8 cellular contexts compared by ENCODE assay signal in genomic region chr1:2046225-2046917, GRCh38. TPM values are rescaled to one million over a fixed set of nuclear protein-coding genes. Genes with fewer than 3 reads are reported as not detected.
DNase-seq lines count a peak whose midpoint lies in the region; ATAC-seq and TF ChIP-seq lines count a peak whose summit lies in the region.

No MANE protein-coding gene starts in this region.

- ATAC-seq in natural killer cell, result no peak
- no peak for ATAC-seq in natural killer cell treated with Interleukin-12 subunit alpha and Interleukin-12 subunit beta and Interleukin-15 and Interleukin-18, amount 100 ng/mL, for 72 hours
- ATAC-seq in activated naive CD8-positive, alpha-beta T cell treated with anti-CD3 and anti-CD28 coated beads, Interleukin-2, amount 10 ng/mL, durations not matched to agents 7 days and 5 days (ENCODE audit: low read depth), result no peak

- H3K27ac Mint-ChIP-seq in natural killer cell, result no peak overlapping the region
- H3K27ac Mint-ChIP-seq in natural killer cell treated with Interleukin-12 subunit alpha and Interleukin-12 subunit beta and Interleukin-15 and Interleukin-18, amount 100 ng/mL, for 72 hours, result no peak overlapping the region
- no peak overlapping the region for H3K27ac Mint-ChIP-seq in activated naive CD8-positive, alpha-beta T cell treated with anti-CD3 and anti-CD28 coated beads, Interleukin-2, amount 10 ng/mL, durations not matched to agents 7 days and 5 days

- H3K9me3 Mint-ChIP-seq in natural killer cell, result no peaks in the 10 kb centered on the region
- no peaks in the 10 kb centered on the region for H3K9me3 Mint-ChIP-seq in natural killer cell treated with Interleukin-12 subunit alpha and Interleukin-12 subunit beta and Interleukin-15 and Interleukin-18, amount 100 ng/mL, for 72 hours
- no peaks in the 10 kb centered on the region for H3K9me3 Mint-ChIP-seq in activated naive CD8-positive, alpha-beta T cell treated with anti-CD3 and anti-CD28 coated beads, Interleukin-2, amount 10 ng/mL, durations not matched to agents 7 days and 5 days

- peaks cover 5 to 25% of the 10 kb centered on the region in 2 donors for H3K27me3 Mint-ChIP-seq in natural killer cell (ENCODE audit: low read depth in 2 of 2)
- H3K27me3 Mint-ChIP-seq in natural killer cell treated with Interleukin-12 subunit alpha and Interleukin-12 subunit beta and Interleukin-15 and Interleukin-18, amount 100 ng/mL, for 72 hours, result peaks cover 15 to 16% of the 10 kb centered on the region in 2 donors
- H3K27me3 Mint-ChIP-seq in activated naive CD8-positive, alpha-beta T cell treated with anti-CD3 and anti-CD28 coated beads, Interleukin-2, amount 10 ng/mL, durations not matched to agents 7 days and 5 days, result peaks cover 6% of the 10 kb centered on the region

- no peak for TF ChIP-seq CTCF in natural killer cell (IDR thresholded peaks at IDR 0.05)

- intact Hi-C loops in natural killer cell (cut with micrococcal nuclease), result loop anchor here (5.0 kb wide), 1 partner anchor 104 kb away; no protein-coding TSS in a partner anchor

- H3K4me3 Mint-ChIP-seq in natural killer cell, result peak overlapping the region; percentile 59
- H3K4me3 Mint-ChIP-seq in natural killer cell treated with Interleukin-12 subunit alpha and Interleukin-12 subunit beta and Interleukin-15 and Interleukin-18, amount 100 ng/mL, for 72 hours, result no peak overlapping the region
- H3K4me3 Mint-ChIP-seq in activated naive CD8-positive, alpha-beta T cell treated with anti-CD3 and anti-CD28 coated beads, Interleukin-2, amount 10 ng/mL, durations not matched to agents 7 days and 5 days, result no peak overlapping the region

- H3K36me3 Mint-ChIP-seq in natural killer cell, result no peaks in the 10 kb centered on the region
- no peaks in the 10 kb centered on the region for H3K36me3 Mint-ChIP-seq in natural killer cell treated with Interleukin-12 subunit alpha and Interleukin-12 subunit beta and Interleukin-15 and Interleukin-18, amount 100 ng/mL, for 72 hours
- H3K36me3 Mint-ChIP-seq in activated naive CD8-positive, alpha-beta T cell treated with anti-CD3 and anti-CD28 coated beads, Interleukin-2, amount 10 ng/mL, durations not matched to agents 7 days and 5 days, result no peaks in the 10 kb centered on the region

- H3K4me1 Mint-ChIP-seq in natural killer cell, result peaks cover 18 to 26% of the 10 kb centered on the region in 2 donors
- peaks cover 21 to 23% of the 10 kb centered on the region in 2 donors for H3K4me1 Mint-ChIP-seq in natural killer cell treated with Interleukin-12 subunit alpha and Interleukin-12 subunit beta and Interleukin-15 and Interleukin-18, amount 100 ng/mL, for 72 hours (ENCODE audit: low read depth in 2 of 2)
- H3K4me1 Mint-ChIP-seq in activated naive CD8-positive, alpha-beta T cell treated with anti-CD3 and anti-CD28 coated beads, Interleukin-2, amount 10 ng/mL, durations not matched to agents 7 days and 5 days, result peaks cover 17% of the 10 kb centered on the region

- POLR2A ChIA-PET in activated naive CD8-positive, alpha-beta T cell treated with anti-CD3 and anti-CD28 coated beads, Interleukin-2, amount 10 ng/mL, durations not matched to agents 7 days and 5 days (lab: Charles Lee), result no interaction called here

- no peak for DNase-seq in natural killer cell
- no peak for DNase-seq in natural killer cell treated with Interleukin-12 subunit alpha and Interleukin-12 subunit beta and Interleukin-15 and Interleukin-18, amount 100 ng/mL, for 72 hours (ENCODE audit: low spot score)
- peak; percentile 3 for DNase-seq in NOMO-1 treated with dmso at 0.1 percent for 144 hours (lab: John Stamatoyannopoulos, UW; ENCODE audit: unreplicated experiment)
- DNase-seq in activated naive CD8-positive, alpha-beta T cell treated with anti-CD3 and anti-CD28 coated beads, Interleukin-2, amount 10 ng/mL, durations not matched to agents 7 days and 5 days, result peak; percentile 69
- peak; percentile 46 for DNase-seq in iPS DF 4.7 (ENCODE audit: extremely low read depth, low spot score)
- peak; percentile 49 for DNase-seq in stimulated activated CD4-positive, alpha-beta T cell treated with anti-CD3 and anti-CD28 coated beads, Interleukin-4, amount 100 ng/mL, for 24 hours
- no peak for DNase-seq in foreskin melanocyte
- DNase-seq in NCI-H2107 (lab: John Stamatoyannopoulos, UW), result no peak

RNA-seq across cellular contexts. Expression of gene PRKCZ, which starts 3.8 kb away (rescaled TPM):
- total RNA-seq in natural killer cell, result 10 to 100 TPM; 25.1 to 37.1 (median 30.5) TPM
- 10 to 100 TPM; 10.8 to 13.2 TPM for total RNA-seq in natural killer cell treated with Interleukin-12 subunit alpha and Interleukin-12 subunit beta and Interleukin-15 and Interleukin-18, amount 100 ng/mL, for 72 hours
- total RNA-seq in activated naive CD8-positive, alpha-beta T cell treated with anti-CD3 and anti-CD28 coated beads, Interleukin-2, amount 10 ng/mL, durations not matched to agents 7 days and 5 days, result 10 to 100 TPM; 24.3 to 24.4 TPM

RNA-seq across cellular contexts. Expression of gene GABRD, which starts 27.2 kb away (rescaled TPM):
- under 1 TPM in 2 of 3 donors, not detected in 1; 0.19 to 0.33 TPM for total RNA-seq in natural killer cell
- not detected for total RNA-seq in natural killer cell treated with Interleukin-12 subunit alpha and Interleukin-12 subunit beta and Interleukin-15 and Interleukin-18, amount 100 ng/mL, for 72 hours
- total RNA-seq in activated naive CD8-positive, alpha-beta T cell treated with anti-CD3 and anti-CD28 coated beads, Interleukin-2, amount 10 ng/mL, durations not matched to agents 7 days and 5 days, result not detected

RNA-seq across cellular contexts. Expression of gene CFAP74, which starts 42.8 kb away (rescaled TPM):
- not detected for total RNA-seq in natural killer cell
- total RNA-seq in natural killer cell treated with Interleukin-12 subunit alpha and Interleukin-12 subunit beta and Interleukin-15 and Interleukin-18, amount 100 ng/mL, for 72 hours, result not detected
- not detected for total RNA-seq in activated naive CD8-positive, alpha-beta T cell treated with anti-CD3 and anti-CD28 coated beads, Interleukin-2, amount 10 ng/mL, durations not matched to agents 7 days and 5 days

Comparison
In these comparisons a context has a peak if more than half of its experiments do, and no peak if none do; other contexts are left out.
1. DNase-seq: peak in NOMO-1 treated with dmso at 0.1 percent for 144 hours (single experiment), activated naive CD8-positive, alpha-beta T cell treated with anti-CD3 and anti-CD28 coated beads, Interleukin-2, amount 10 ng/mL, durations not matched to agents 7 days and 5 days (single experiment), iPS DF 4.7 (single experiment) and stimulated activated CD4-positive, alpha-beta T cell treated with anti-CD3 and anti-CD28 coated beads, Interleukin-4, amount 100 ng/mL, for 24 hours (single experiment); none in natural killer cell (single experiment), natural killer cell treated with Interleukin-12 subunit alpha and Interleukin-12 subunit beta and Interleukin-15 and Interleukin-18, amount 100 ng/mL, for 72 hours (single experiment), foreskin melanocyte (single experiment) and NCI-H2107 (single experiment).